Comparison of ENCODE assay signal across 1 cellular context in the genomic region with DNA sequence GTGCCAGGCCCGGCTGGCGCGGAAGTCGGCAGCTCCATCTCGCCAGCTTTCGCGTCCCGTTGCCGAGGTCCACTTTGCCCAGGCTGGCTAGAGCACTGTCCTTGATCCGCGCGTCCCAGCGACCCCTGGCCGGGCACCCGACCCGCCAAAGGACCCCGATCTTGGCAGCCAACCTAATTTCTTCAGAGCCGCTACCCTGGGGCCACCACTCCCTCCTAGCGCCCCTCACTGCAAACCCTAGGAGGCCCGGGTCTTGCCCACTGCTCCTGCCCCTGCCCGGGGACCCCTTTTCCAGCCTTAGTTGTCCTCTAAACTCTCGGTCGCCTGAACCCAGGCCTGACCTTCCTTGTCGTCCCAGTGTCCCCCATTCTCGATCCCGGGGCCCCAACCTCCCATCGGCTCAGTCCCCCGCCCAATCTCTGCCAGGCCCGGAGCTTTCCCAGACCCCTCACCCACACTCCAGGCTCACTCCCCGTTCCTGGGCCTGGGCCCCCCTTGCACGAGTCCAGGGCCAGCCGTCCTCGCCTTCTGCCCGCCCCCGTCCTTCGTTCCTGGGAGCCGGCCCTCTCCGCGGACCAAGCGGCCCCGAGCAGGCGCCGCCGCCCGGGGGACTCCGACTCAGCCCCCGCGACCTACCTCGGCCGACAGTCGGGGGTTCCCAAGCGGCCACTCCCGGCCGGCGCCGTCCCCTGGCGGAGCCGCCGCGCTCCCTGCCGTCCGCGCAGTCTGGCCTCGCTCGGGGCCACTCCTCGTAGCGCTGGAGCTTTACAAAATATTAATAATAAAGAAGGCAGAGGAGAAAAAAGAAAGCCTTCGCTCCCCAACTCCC.
TF ChIP-seq lines count a peak whose summit lies in the region.

No MANE protein-coding gene starts in this region.

TF ChIP-seq in HepG2, 621 proteins besides CTCF, POLR2A, EP300 and RAD21 (continued from another document):
- TF ChIP-seq, protein P1, sequence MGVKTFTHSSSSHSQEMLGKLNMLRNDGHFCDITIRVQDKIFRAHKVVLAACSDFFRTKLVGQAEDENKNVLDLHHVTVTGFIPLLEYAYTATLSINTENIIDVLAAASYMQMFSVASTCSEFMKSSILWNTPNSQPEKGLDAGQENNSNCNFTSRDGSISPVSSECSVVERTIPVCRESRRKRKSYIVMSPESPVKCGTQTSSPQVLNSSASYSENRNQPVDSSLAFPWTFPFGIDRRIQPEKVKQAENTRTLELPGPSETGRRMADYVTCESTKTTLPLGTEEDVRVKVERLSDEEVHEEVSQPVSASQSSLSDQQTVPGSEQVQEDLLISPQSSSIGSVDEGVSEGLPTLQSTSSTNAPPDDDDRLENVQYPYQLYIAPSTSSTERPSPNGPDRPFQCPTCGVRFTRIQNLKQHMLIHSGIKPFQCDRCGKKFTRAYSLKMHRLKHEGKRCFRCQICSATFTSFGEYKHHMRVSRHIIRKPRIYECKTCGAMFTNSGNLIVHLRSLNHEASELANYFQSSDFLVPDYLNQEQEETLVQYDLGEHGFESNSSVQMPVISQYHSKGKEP (CRISPR knock-in tag; IDR thresholded peaks at IDR 0.05) = no peak
- TF ChIP-seq ZFX (CRISPR knock-in tag; IDR thresholded peaks at IDR 0.05; ENCODE audit: low read depth) = 0 out of 2 replicates have a peak, but pooled peaks have one; percentile 15
- no peak for TF ChIP-seq ZNF431 (CRISPR knock-in tag; IDR thresholded peaks at IDR 0.05; ENCODE audit: borderline replicate concordance, low read depth)
- no peak for TF ChIP-seq ZNF879 (CRISPR knock-in tag; IDR thresholded peaks at IDR 0.05)
- TF ChIP-seq ZNF143 (CRISPR knock-in tag; IDR thresholded peaks at IDR 0.05) = no peak
- TF ChIP-seq ZNF841 (CRISPR knock-in tag; IDR thresholded peaks at IDR 0.05; ENCODE audit: borderline replicate concordance) = no peak
- no peak for TF ChIP-seq ZNF354B (CRISPR knock-in tag; IDR thresholded peaks at IDR 0.05)
- TF ChIP-seq ZNF180 (CRISPR knock-in tag; IDR thresholded peaks at IDR 0.05; ENCODE audit: borderline replicate concordance, low read depth) = no peak
- TF ChIP-seq, protein P2, sequence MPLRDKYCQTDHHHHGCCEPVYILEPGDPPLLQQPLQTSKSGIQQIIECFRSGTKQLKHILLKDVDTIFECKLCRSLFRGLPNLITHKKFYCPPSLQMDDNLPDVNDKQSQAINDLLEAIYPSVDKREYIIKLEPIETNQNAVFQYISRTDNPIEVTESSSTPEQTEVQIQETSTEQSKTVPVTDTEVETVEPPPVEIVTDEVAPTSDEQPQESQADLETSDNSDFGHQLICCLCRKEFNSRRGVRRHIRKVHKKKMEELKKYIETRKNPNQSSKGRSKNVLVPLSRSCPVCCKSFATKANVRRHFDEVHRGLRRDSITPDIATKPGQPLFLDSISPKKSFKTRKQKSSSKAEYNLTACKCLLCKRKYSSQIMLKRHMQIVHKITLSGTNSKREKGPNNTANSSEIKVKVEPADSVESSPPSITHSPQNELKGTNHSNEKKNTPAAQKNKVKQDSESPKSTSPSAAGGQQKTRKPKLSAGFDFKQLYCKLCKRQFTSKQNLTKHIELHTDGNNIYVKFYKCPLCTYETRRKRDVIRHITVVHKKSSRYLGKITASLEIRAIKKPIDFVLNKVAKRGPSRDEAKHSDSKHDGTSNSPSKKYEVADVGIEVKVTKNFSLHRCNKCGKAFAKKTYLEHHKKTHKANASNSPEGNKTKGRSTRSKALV (CRISPR knock-in tag; IDR thresholded peaks at IDR 0.05) = peak; percentile 31; the same call in 1 of the 2 replicates
- no peak for TF ChIP-seq KAT7 (CRISPR knock-in tag; IDR thresholded peaks at IDR 0.05; ENCODE audit: borderline replicate concordance)
- TF ChIP-seq ZNF225 (CRISPR knock-in tag; IDR thresholded peaks at IDR 0.05) = no peak
- TF ChIP-seq BHLHE40 (IDR thresholded peaks at IDR 0.05; ENCODE audit: low read length) = no peak
- no peak for TF ChIP-seq ZNF451 (CRISPR knock-in tag; IDR thresholded peaks at IDR 0.05)
- TF ChIP-seq MED8 (CRISPR knock-in tag; IDR thresholded peaks at IDR 0.05; ENCODE audit: insufficient replicate concordance) = no peak
